Comparison of ENCODE assay signal across 10 cellular contexts in the genomic region with DNA sequence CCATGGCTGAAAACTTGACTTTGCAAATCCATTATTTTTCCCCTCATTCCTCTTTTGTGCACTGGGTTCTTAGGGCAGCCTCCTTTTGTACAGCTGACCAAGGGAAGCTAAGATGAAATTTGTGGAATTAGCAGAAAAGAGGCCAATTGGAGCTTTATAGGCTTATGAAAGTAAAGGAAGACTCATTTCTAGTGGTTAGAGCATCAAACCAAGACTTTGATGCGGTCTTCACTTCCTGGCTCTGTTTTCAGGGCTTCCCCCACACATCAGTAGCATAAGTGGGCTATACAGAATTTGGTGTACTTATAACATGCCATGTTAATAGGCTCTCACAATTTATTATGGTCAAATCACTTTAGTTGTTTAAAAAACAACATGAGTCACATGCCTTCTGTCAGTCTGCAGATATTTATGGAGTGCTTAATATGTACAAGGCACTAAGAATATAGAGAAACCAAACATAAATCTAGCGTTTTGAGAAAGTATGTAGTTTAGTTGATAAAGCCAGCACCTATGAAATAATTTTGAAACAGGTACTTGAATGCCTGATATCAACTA. TPM values are rescaled to one million over a fixed set of nuclear protein-coding genes. Genes with fewer than 3 reads are reported as not detected.
DNase-seq lines count a peak whose midpoint lies in the region; ATAC-seq and TF ChIP-seq lines count a peak whose summit lies in the region.
"Had no signal": no experiment of that assay in that cellular context is flagged by ENCODE, and none has a peak within 500 bp of the region (broad histone marks: within the 10 kb centered on the region; RNA-seq: fewer than 3 reads in every experiment).

No MANE protein-coding gene starts in this region.

- H3K36me3 Mint-ChIP-seq in immature natural killer cell: peaks cover 0 to 3% (median 0%) of the 10 kb centered on the region in 3 donors
- H3K36me3 Mint-ChIP-seq: IgD-negative memory B cell had no signal

- in situ Hi-C loops in GM23248 (cut with MboI) (no loop called here), brain microvascular endothelial cell (cut with HindIII; ENCODE audit: low pct_ligation_motif_present, low sequenced_read_pairs) (no loop called here)

- no peaks in the 10 kb centered on the region for H3K79me2 ChIP-seq in GM23248 (ENCODE audit: insufficient read depth)

- H3K27me3 Mint-ChIP-seq in immature natural killer cell (ENCODE audit: low read depth in 3 of 3): peaks cover 10 to 12% (median 11%) of the 10 kb centered on the region in 3 donors

- H3K4me1 Mint-ChIP-seq in immature natural killer cell: peaks cover 0 to 2% of the 10 kb centered on the region in 2 donors

- no peak overlapping the region for H3K4me3 ChIP-seq in GM23248
- H3K4me3 ChIP-seq in brain microvascular endothelial cell (ENCODE audit: low read depth, low read length): no peak overlapping the region

- peaks cover 28% of the 10 kb centered on the region for H3K27me3 ChIP-seq in GM23248 (replicated peaks; ENCODE audit: insufficient read depth)
- peaks cover 8% of the 10 kb centered on the region for H3K27me3 ChIP-seq in brain microvascular endothelial cell (replicated peaks)

- no peaks in the 10 kb centered on the region for H3F3A ChIP-seq in GM23248 (ENCODE audit: insufficient read depth)

- no peak overlapping the region for H3K4me3 Mint-ChIP-seq in immature natural killer cell
- H3K4me3 Mint-ChIP-seq: IgD-negative memory B cell had no signal

- TF ChIP-seq CTCF in brain microvascular endothelial cell (IDR thresholded peaks at IDR 0.05; ENCODE audit: low read depth, low read length, missing control alignments): no peak

- no peak overlapping the region for H2AFZ ChIP-seq in GM23248

- H3K9me2 ChIP-seq in GM23248 (ENCODE audit: insufficient read depth): no peaks in the 10 kb centered on the region

- H3K9ac ChIP-seq in GM23248: no peak overlapping the region

- no peaks in the 10 kb centered on the region for H3K36me3 ChIP-seq in GM23248 (ENCODE audit: low read depth)
- H3K36me3 ChIP-seq in brain microvascular endothelial cell (replicated peaks): no peaks in the 10 kb centered on the region

- H3K27ac Mint-ChIP-seq in immature natural killer cell: no peak overlapping the region
- H3K27ac Mint-ChIP-seq: IgD-negative memory B cell had no signal

- no peaks in the 10 kb centered on the region for H3K4me1 ChIP-seq in GM23248 (ENCODE audit: insufficient read depth)

- 78 to 86% methylated on average over 2 of the region's 2 CpGs for WGBS in GM23248 (ENCODE audit: low coverage in 1 of 2, low lambda C conversion rate in 2 of 2, missing lambda C conversion rate in 2 of 2), 2 experiments

- no peak overlapping the region for H3K4me2 ChIP-seq in GM23248 (ENCODE audit: unreplicated experiment)

- no peaks in the 10 kb centered on the region for H3K9me3 Mint-ChIP-seq in immature natural killer cell
- H3K9me3 Mint-ChIP-seq: IgD-negative memory B cell had no signal

- H3K27ac ChIP-seq in GM23248 (no peak overlapping the region), brain microvascular endothelial cell (no peak overlapping the region)

- DNase-seq in immature natural killer cell (peak; percentile 46 to 53 (median 48)), GM23248 (no peak), brain microvascular endothelial cell (no peak), MV-4-11 (lab: John Stamatoyannopoulos, UW) (no peak)
- DNase-seq: activated CD4-positive, alpha-beta T cell treated with anti-CD3 and anti-CD28 coated beads, Interleukin-2, amount 50 U/mL, for 4 hours; caudate nucleus had no signal

- no peaks in the 10 kb centered on the region for H3K9me3 ChIP-seq in GM23248 (ENCODE audit: low read depth)

- ATAC-seq in GM18511 (IDR thresholded peaks at IDR 0.05; ENCODE audit: unreplicated experiment) (peak; percentile 86), GM21367 (IDR thresholded peaks at IDR 0.05; ENCODE audit: unreplicated experiment) (peak; percentile 52), HG03135 (IDR thresholded peaks at IDR 0.05; ENCODE audit: unreplicated experiment) (peak; percentile 52)

- H4K20me1 ChIP-seq in GM23248 (ENCODE audit: insufficient read depth): no peaks in the 10 kb centered on the region

RNA-seq across cellular contexts. Expression of a gene that starts 5.7 kb away (rescaled TPM):
- polyA plus RNA-seq in immature natural killer cell (10 to 100 TPM in 1 of 3 donors, 1 to 10 TPM in 2; 1.9 to 17.6 (median 8.0) TPM), GM23248 (2016; fragmentation: Nextera tagmentation; extraction: Ambion mirVana) (2.5 and 4.4 TPM in 2 replicates)
- 1.4 and 3.0 TPM in 2 replicates for total RNA-seq in GM23248 (2014; rRNA removed; shearing (Covaris generic))

Comparison
In these comparisons a context has a peak if more than half of its experiments do, and no peak if none do; other contexts are left out.
1. DNase-seq: peak in immature natural killer cell (3 of 3); none in GM23248 (single experiment), brain microvascular endothelial cell (single experiment) and MV-4-11 (single experiment).
2. Peak in every context shown above with its lines, with median percentiles within 50 percentile points of each other: ATAC-seq.